ENCODE assay signal across 8 cellular contexts in the genomic region with DNA sequence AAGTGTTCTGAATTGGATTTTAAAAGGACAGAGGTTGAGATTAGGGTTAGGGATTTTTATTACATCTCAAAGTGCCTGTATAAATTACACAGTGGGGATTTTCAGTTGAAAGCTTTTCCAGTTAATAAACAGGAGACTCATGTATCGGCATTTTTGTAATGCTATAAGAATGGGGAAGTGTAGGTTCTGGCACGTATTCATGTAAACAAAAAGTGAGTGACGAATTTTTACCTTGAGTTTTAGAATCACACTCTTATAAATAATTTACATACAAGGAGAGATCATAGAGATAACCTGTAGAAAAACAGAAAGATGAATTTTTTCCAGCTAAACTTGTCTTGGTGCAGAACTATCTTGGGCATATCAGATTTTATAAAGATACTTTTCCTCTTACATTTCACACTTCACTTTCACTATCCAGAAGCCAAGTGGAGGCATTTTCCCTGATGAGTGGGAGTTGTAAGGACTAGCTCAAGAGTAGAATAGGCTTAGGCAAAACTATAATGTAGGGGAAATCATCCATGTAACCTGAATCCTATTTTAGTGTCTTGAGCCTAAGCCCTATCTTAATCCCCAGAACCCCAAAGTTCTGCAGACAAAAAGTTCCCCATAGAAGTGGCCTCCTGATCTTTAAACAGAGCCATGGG. TPM values are rescaled to one million over a fixed set of nuclear protein-coding genes. Genes with fewer than 3 reads are reported as not detected.
DNase-seq lines count a peak whose midpoint lies in the region; FAIRE-seq and TF ChIP-seq lines count a peak whose summit lies in the region.
"Had no signal": no experiment of that assay in that cellular context is flagged by ENCODE, and none has a peak within 500 bp of the region (broad histone marks: within the 10 kb centered on the region; RNA-seq: fewer than 3 reads in every experiment).

No MANE protein-coding gene starts in this region.

- FAIRE-seq in GM19239 (lab: Jason Lieb, UNC): peak; percentile 81
- FAIRE-seq: frontal cortex had no signal

- TF ChIP-seq POLR2A in Peyer's patch (IDR thresholded peaks at IDR 0.05): no peak

- intact Hi-C loops in colonic mucosa (cut with DNase I): no loop called here

- peak overlapping the region; percentile 31 for H3K4me3 ChIP-seq in OCI-LY3 (ENCODE audit: low read length)
- no peak overlapping the region for H3K4me3 ChIP-seq in colonic mucosa
- H3K4me3 ChIP-seq in parathyroid adenoma (ENCODE audit: low read depth, low read length): no peak overlapping the region
- H3K4me3 ChIP-seq in Peyer's patch: no peak overlapping the region

- H3K9ac ChIP-seq in OCI-LY3 (ENCODE audit: low read length) (no peak overlapping the region), colonic mucosa (ENCODE audit: low read depth in 2 of 2, low read length in 2 of 2) (no peak overlapping the region), parathyroid adenoma (no peak overlapping the region)

- H3K36me3 ChIP-seq in OCI-LY3 (replicated peaks; ENCODE audit: low read depth, low read length): peaks cover 15% of the 10 kb centered on the region
- H3K36me3 ChIP-seq in colonic mucosa: no peaks in the 10 kb centered on the region
- H3K36me3 ChIP-seq in parathyroid adenoma (ENCODE audit: control insufficient read depth, insufficient read depth, low read length): no peaks in the 10 kb centered on the region
- no peaks in the 10 kb centered on the region for H3K36me3 ChIP-seq in Peyer's patch

- DNase-seq in GM19239 (ENCODE audit: insufficient read length, low spot score): no peak
- no peak for DNase-seq in colonic mucosa
- no peak for DNase-seq in UCSD-AML1 (lab: John Stamatoyannopoulos, UW; ENCODE audit: unreplicated experiment)
- DNase-seq in Peyer's patch: no peak
- DNase-seq in activated CD4-positive, CD25-positive, alpha-beta regulatory T cell treated with anti-CD3 and anti-CD28 coated beads, Interleukin-2, amount 50 U/mL, for 72 hours: no peak

- no peak overlapping the region for H2AFZ ChIP-seq in OCI-LY3 (ENCODE audit: low read depth, low read length)
- no peak overlapping the region for H2AFZ ChIP-seq in parathyroid adenoma

- H4K20me1 ChIP-seq in OCI-LY3 (ENCODE audit: insufficient read depth, low read length): peaks cover 5% of the 10 kb centered on the region

- no peaks in the 10 kb centered on the region for H3K27me3 ChIP-seq in OCI-LY3 (ENCODE audit: low read depth, low read length)
- no peaks in the 10 kb centered on the region for H3K27me3 ChIP-seq in colonic mucosa
- no peaks in the 10 kb centered on the region for H3K27me3 ChIP-seq in parathyroid adenoma (ENCODE audit: control insufficient read depth, insufficient read depth, low read length)
- H3K27me3 ChIP-seq in Peyer's patch: no peaks in the 10 kb centered on the region

- H3K9me3 ChIP-seq in OCI-LY3 (ENCODE audit: insufficient read depth, low read length): no peaks in the 10 kb centered on the region
- H3K9me3 ChIP-seq in colonic mucosa: no peaks in the 10 kb centered on the region
- no peaks in the 10 kb centered on the region for H3K9me3 ChIP-seq in parathyroid adenoma (ENCODE audit: control insufficient read depth, low read length)
- no peaks in the 10 kb centered on the region for H3K9me3 ChIP-seq in Peyer's patch

- H3K79me2 ChIP-seq in OCI-LY3 (ENCODE audit: low read length) (peaks cover 7% of the 10 kb centered on the region; the same call in 1 of the 2 replicates), parathyroid adenoma (no peaks in the 10 kb centered on the region)

- H3K4me1 ChIP-seq in OCI-LY3 (ENCODE audit: low read length) (peaks cover 75% of the 10 kb centered on the region), colonic mucosa (peaks cover 3% of the 10 kb centered on the region), parathyroid adenoma (no peaks in the 10 kb centered on the region), Peyer's patch (peaks cover 0 to 14% (median 1%) of the 10 kb centered on the region in 4 donors)

- H3K27ac ChIP-seq in OCI-LY3 (ENCODE audit: low read length) (no peak overlapping the region), colonic mucosa (peak overlapping the region; percentile 38), parathyroid adenoma (no peak overlapping the region), Peyer's patch (peak overlapping the region in 2 of 4 donors; percentile 11 to 66)

- peak overlapping the region; percentile 65 for H3K4me2 ChIP-seq in OCI-LY3 (ENCODE audit: low read length)
- H3K4me2 ChIP-seq in parathyroid adenoma (ENCODE audit: low read length): peak overlapping the region; percentile 5

- TF ChIP-seq CTCF in OCI-LY3 (IDR thresholded peaks at IDR 0.05; ENCODE audit: low read depth, low read length): no peak
- no peak for TF ChIP-seq CTCF in colonic mucosa (IDR thresholded peaks at IDR 0.05)
- TF ChIP-seq CTCF in parathyroid adenoma (IDR thresholded peaks at IDR 0.05): no peak
- TF ChIP-seq CTCF in Peyer's patch (IDR thresholded peaks at IDR 0.05): no peak

RNA-seq across cellular contexts. Expression of a gene that starts 42.0 kb away (rescaled TPM):
- total RNA-seq in colonic mucosa (100 to 1,000 TPM in 1 of 2 donors, 10 to 100 TPM in 1; 68.1 to 101 TPM), Peyer's patch (10 to 100 TPM; 50.1 to 55.7 (median 52.7) TPM)
